ENCODE assay signal across 17 cellular contexts in the genomic region with DNA sequence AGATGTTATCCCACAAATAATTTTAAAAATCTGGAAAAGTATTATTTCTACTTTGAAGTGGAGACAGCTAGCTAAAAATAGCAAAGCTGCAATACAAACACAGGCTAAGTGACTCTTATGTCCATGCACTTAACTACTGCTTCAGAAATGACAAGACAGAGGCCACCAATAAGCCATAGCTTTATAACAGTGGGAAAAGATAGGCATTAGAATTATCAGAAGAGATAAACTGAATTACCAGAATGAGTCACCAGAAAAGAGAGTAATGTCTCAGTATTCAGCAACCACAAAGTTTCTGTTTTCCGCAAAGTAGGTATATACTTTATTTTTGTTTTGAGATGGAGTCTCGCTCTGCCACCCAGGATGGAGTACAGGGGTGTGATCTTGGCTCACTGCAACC. TPM values are rescaled to one million over a fixed set of nuclear protein-coding genes. Genes with fewer than 3 reads are reported as not detected.
DNase-seq lines count a peak whose midpoint lies in the region; ATAC-seq and TF ChIP-seq lines count a peak whose summit lies in the region.
"Had no signal": no experiment of that assay in that cellular context is flagged by ENCODE, and none has a peak within 500 bp of the region (broad histone marks: within the 10 kb centered on the region; RNA-seq: fewer than 3 reads in every experiment).

No MANE protein-coding gene starts in this region.

- ATAC-seq in GM18867 (IDR thresholded peaks at IDR 0.05; ENCODE audit: unreplicated experiment) = peak; percentile 68
- peak; percentile 61 for ATAC-seq in HG03175 (IDR thresholded peaks at IDR 0.05; ENCODE audit: unreplicated experiment)
- no peak for ATAC-seq in left lobe of liver
- ATAC-seq: esophagus mucosa had no signal

- H3K9me3 ChIP-seq in left ventricle myocardium inferior (replicated peaks) (no peaks in the 10 kb centered on the region), esophagus muscularis mucosa (no peaks in the 10 kb centered on the region)
- H3K9me3 ChIP-seq in CD8-positive, alpha-beta memory T cell (ENCODE audit: low read length) = no peaks in the 10 kb centered on the region

- intact Hi-C loops in left ventricle myocardium inferior (cut with micrococcal nuclease) = no loop called here
- intact Hi-C loops in esophagus muscularis mucosa (cut with DNase I) = no loop called here

- DNase-seq in GM12865 (ENCODE audit: low read depth) = peak; percentile 30
- DNase-seq in left ventricle myocardium inferior = no peak
- no peak for DNase-seq in left lobe of liver (ENCODE audit: low spot score)
- DNase-seq in CD8-positive, alpha-beta memory T cell = no peak
- DNase-seq in mucosa of gallbladder (ENCODE audit: low spot score) = no peak
- no peak for DNase-seq in esophagus muscularis mucosa (ENCODE audit: extremely low spot score)
- DNase-seq: aorta, C1 segment of cervical spinal cord, cortex of kidney, Karpas-422, NCI-H187, NCI-H748 treated with DMSO at 0.1 percent for 48 hours, T-helper 9 cell had no signal

- H3K4me1 Mint-ChIP-seq in CD8-positive, alpha-beta memory T cell = peaks cover 27 to 69% (median 61%) of the 10 kb centered on the region in 3 donors

- CTCF ChIA-PET in CD8-positive, alpha-beta memory T cell (lab: Charles Lee) = no interaction called here

- POLR2A ChIA-PET in CD8-positive, alpha-beta memory T cell (lab: Charles Lee) = interaction anchor here (1.8 kb wide), 1 partner anchor 18 kb away, joined by 4 read pairs; a partner anchor contains a TSS

- TF ChIP-seq EP300 in esophagus muscularis mucosa (IDR thresholded peaks at IDR 0.05) = no peak

- H3K27me3 ChIP-seq in left ventricle myocardium inferior (ENCODE audit: low read depth) (no peaks in the 10 kb centered on the region), esophagus muscularis mucosa (no peaks in the 10 kb centered on the region)
- H3K27me3 ChIP-seq in CD8-positive, alpha-beta memory T cell (ENCODE audit: insufficient read depth, low read length, poor library complexity, severe bottlenecking) = no peaks in the 10 kb centered on the region

- H3K9me3 Mint-ChIP-seq in CD8-positive, alpha-beta memory T cell = no peaks in the 10 kb centered on the region

- TF ChIP-seq CTCF in GM12865 (IDR thresholded peaks at IDR 0.05; ENCODE audit: insufficient read depth, low read depth, low read length, missing control alignments) (no peak), left ventricle myocardium inferior (IDR thresholded peaks at IDR 0.05; ENCODE audit: borderline replicate concordance) (no peak), esophagus muscularis mucosa (IDR thresholded peaks at IDR 0.05) (no peak)

- H3K27ac ChIP-seq in left ventricle myocardium inferior (replicated peaks) (peak overlapping the region; percentile 54), esophagus muscularis mucosa (replicated peaks in 1 of 4) (no peak overlapping the region)
- no peak overlapping the region for H3K27ac ChIP-seq in CD8-positive, alpha-beta memory T cell (ENCODE audit: low read depth, low read length)
- H3K27ac ChIP-seq: RWPE1 had no signal

- H3K4me3 ChIP-seq in GM12865 (ENCODE audit: low read depth, low read length) = no peak overlapping the region
- no peak overlapping the region for H3K4me3 ChIP-seq in left ventricle myocardium inferior
- H3K4me3 ChIP-seq in CD8-positive, alpha-beta memory T cell (ENCODE audit: low read length) = no peak overlapping the region
- no peak overlapping the region for H3K4me3 ChIP-seq in esophagus muscularis mucosa

- H3K36me3 ChIP-seq in left ventricle myocardium inferior = peaks cover 85% of the 10 kb centered on the region
- peaks cover 37% of the 10 kb centered on the region for H3K36me3 ChIP-seq in CD8-positive, alpha-beta memory T cell (ENCODE audit: insufficient read depth, low read length)
- peaks cover 28 to 75% (median 60%) of the 10 kb centered on the region in 4 donors for H3K36me3 ChIP-seq in esophagus muscularis mucosa

- no peak overlapping the region for H3K4me3 Mint-ChIP-seq in CD8-positive, alpha-beta memory T cell

- H3K27me3 Mint-ChIP-seq in CD8-positive, alpha-beta memory T cell = no peaks in the 10 kb centered on the region

- H3K36me3 Mint-ChIP-seq in CD8-positive, alpha-beta memory T cell = peaks cover 4 to 83% (median 22%) of the 10 kb centered on the region in 3 donors

- TF ChIP-seq POLR2A in esophagus muscularis mucosa (IDR thresholded peaks at IDR 0.05; ENCODE audit: low read depth) = no peak

- H3K4me1 ChIP-seq in left ventricle myocardium inferior = peaks cover 49% of the 10 kb centered on the region
- no peaks in the 10 kb centered on the region for H3K4me1 ChIP-seq in CD8-positive, alpha-beta memory T cell (ENCODE audit: insufficient read depth, low read length)
- H3K4me1 ChIP-seq in esophagus muscularis mucosa = peaks cover 15 to 67% (median 47%) of the 10 kb centered on the region in 4 donors

- WGBS in esophagus muscularis mucosa = 98% methylated on average over 2 of the region's 2 CpGs

- H3K27ac Mint-ChIP-seq in CD8-positive, alpha-beta memory T cell = peak overlapping the region in 1 of 8 donors; percentile 50

RNA-seq across cellular contexts. Expression of a gene that starts 17.1 kb away (rescaled TPM):
- total RNA-seq in left ventricle myocardium inferior (15.0 TPM), left lobe of liver (24.2 TPM), mucosa of gallbladder (56.9 TPM), esophagus muscularis mucosa (10 to 100 TPM; 17.6 to 26.2 (median 19.8) TPM)
- 10 to 100 TPM; 14.0 to 15.9 TPM for total RNA-seq in CD8-positive, alpha-beta memory T cell
- 12.0 TPM for polyA plus RNA-seq in CD8-positive, alpha-beta memory T cell

RNA-seq across cellular contexts. Expression of a gene that starts 17.9 kb away (rescaled TPM):
- 25.0 TPM for total RNA-seq in left ventricle myocardium inferior
- total RNA-seq in left lobe of liver = 14.3 TPM
- 10 to 100 TPM; 41.7 to 45.0 TPM for total RNA-seq in CD8-positive, alpha-beta memory T cell
- polyA plus RNA-seq in CD8-positive, alpha-beta memory T cell = 34.5 TPM
- 41.1 TPM for total RNA-seq in mucosa of gallbladder
- 100 to 1,000 TPM in 1 of 4 donors, 10 to 100 TPM in 3; 76.9 to 118 (median 80.5) TPM for total RNA-seq in esophagus muscularis mucosa
